21 cellular contexts compared by ENCODE assay signal in the genomic region with DNA sequence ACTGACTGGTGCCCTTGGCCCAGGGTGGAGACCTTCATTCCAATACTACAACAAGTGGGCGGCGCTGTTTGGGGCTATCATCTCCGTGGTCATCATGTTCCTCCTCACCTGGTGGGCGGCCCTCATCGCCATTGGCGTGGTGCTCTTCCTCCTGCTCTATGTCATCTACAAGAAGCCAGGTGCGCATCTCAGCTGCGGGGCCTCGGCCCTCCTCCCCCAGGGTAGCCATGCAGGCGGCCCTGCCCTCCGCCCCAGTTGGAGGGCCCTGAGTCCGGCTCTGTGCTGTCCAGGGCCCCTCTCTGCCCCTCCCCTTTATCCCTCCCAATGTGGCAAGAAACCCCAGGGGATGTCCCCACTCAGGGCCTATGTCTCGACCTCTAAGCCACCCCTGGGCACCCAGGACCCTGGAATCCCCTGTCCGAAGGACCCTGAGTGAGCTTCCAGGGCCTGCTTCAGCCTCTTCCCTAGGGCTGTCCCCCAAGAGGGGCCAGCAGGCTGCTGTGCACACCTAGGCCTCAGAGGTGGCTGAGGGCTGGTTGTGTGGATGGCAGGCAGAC. TPM values are rescaled to one million over a fixed set of nuclear protein-coding genes. Genes with fewer than 3 reads are reported as not detected.
"Had no signal": no experiment of that assay in that cellular context is flagged by ENCODE, and none has a peak within 500 bp of the region (broad histone marks: within the 10 kb centered on the region; RNA-seq: fewer than 3 reads in every experiment).

No MANE protein-coding gene starts in this region.

- H3K36me3 ChIP-seq: MG63, SJCRH30 had no signal

- H3K27me3 ChIP-seq: MG63, SJCRH30 had no signal

- H3K4me1 ChIP-seq: SJCRH30 had no signal

- DNase-seq: IMR-90, Karpas-422, KG1, MG63, NCI-H1092, NCI-H1105 treated with DMSO at 0.1 percent for 48 hours, NCI-H1417 treated with DMSO at 0.1 percent for 48 hours, NCI-H146, NCI-H1694 treated with DMSO at 0.1 percent for 48 hours, NCI-H1930, NCI-H2081, NCI-H2107, NCI-H2227 treated with DMSO at 0.1 percent for 48 hours, NCI-H510A, NCI-H524 treated with DMSO at 0.1 percent for 48 hours, NCI-H69, NCI-H774, RPMI8226, SHP77, SJCRH30 had no signal

- H3K9me3 ChIP-seq: MG63 had no signal

- H3K4me3 ChIP-seq: MG63, SJCRH30 had no signal

- H3K27ac ChIP-seq: SJCRH30 had no signal

RNA-seq across cellular contexts. Expression of a gene that starts 19.1 kb away (rescaled TPM):
- total RNA-seq: HT-29, IMR-90, SJCRH30 had no signal
